ENCODE assay signal across 20 cellular contexts in genomic region chr13:110331362-110331761, GRCh38. TPM values are rescaled to one million over a fixed set of nuclear protein-coding genes. Genes with fewer than 3 reads are reported as not detected.
DNase-seq lines count a peak whose midpoint lies in the region; ATAC-seq and TF ChIP-seq lines count a peak whose summit lies in the region.
"Had no signal": no experiment of that assay in that cellular context is flagged by ENCODE, and none has a peak within 500 bp of the region (broad histone marks: within the 10 kb centered on the region; RNA-seq: fewer than 3 reads in every experiment).

No MANE protein-coding gene starts in this region.

- peaks cover 0 to 10% (median 0%) of the 10 kb centered on the region in 4 donors for H3K36me3 ChIP-seq in upper lobe of left lung
- H3K36me3 ChIP-seq: right lobe of liver had no signal

- 55 to 68% methylated on average over 11 of the region's 11 CpGs for WGBS in upper lobe of left lung, 2 donors

- peaks cover 71% of the 10 kb centered on the region for H3K36me3 Mint-ChIP-seq in nephron progenitor cell (ENCODE audit: low read depth)

- no peak for TF ChIP-seq CTCF in nephron progenitor cell (IDR thresholded peaks at IDR 0.05)
- no peak for TF ChIP-seq CTCF in upper lobe of left lung (IDR thresholded peaks at IDR 0.05)

- no peak for ATAC-seq in upper lobe of left lung (ENCODE audit: low FRiP score in 2 of 2)
- ATAC-seq in HG03439 (IDR thresholded peaks at IDR 0.05; ENCODE audit: unreplicated experiment), result no peak

- no peak overlapping the region for H3K4me3 Mint-ChIP-seq in nephron progenitor cell
- H3K4me3 Mint-ChIP-seq: central memory CD8-positive, alpha-beta T cell; naive B cell had no signal

- DNase-seq in NCI-H748 (lab: John Stamatoyannopoulos, UW; ENCODE audit: unreplicated experiment) (peak; percentile 16), NCI-H748 treated with DMSO at 0.1 percent for 48 hours (lab: John Stamatoyannopoulos, UW) (no peak), fibroblast of gingiva (ENCODE audit: low read depth) (peak; percentile 57), nephron progenitor cell (no peak), upper lobe of left lung (no peak), NCI-H1092 treated with DMSO at 0.1 percent for 48 hours (lab: John Stamatoyannopoulos, UW) (no peak), NCI-H1105 (lab: John Stamatoyannopoulos, UW) (no peak)
- DNase-seq: activated gamma-delta T cell treated with Interleukin-2 at 50 U/mL for 16 hours, COR-L47, naive B cell, NCI-H1048, NCI-H510A treated with DMSO at 0.1 percent for 48 hours, right lobe of liver, RPMI8226, T-helper 9 cell had no signal

- peaks cover 4 to 20% (median 17%) of the 10 kb centered on the region in 4 donors for H3K4me1 ChIP-seq in upper lobe of left lung
- H3K4me1 ChIP-seq: right lobe of liver had no signal

- no peaks in the 10 kb centered on the region for H3K9me3 ChIP-seq in upper lobe of left lung
- H3K9me3 ChIP-seq: right lobe of liver had no signal

- no peak overlapping the region for H3K4me3 ChIP-seq in upper lobe of left lung
- H3K4me3 ChIP-seq: right lobe of liver had no signal

- H3K4me1 Mint-ChIP-seq in nephron progenitor cell, result peaks cover 69% of the 10 kb centered on the region
- H3K4me1 Mint-ChIP-seq: central memory CD8-positive, alpha-beta T cell had no signal

- no peak for TF ChIP-seq EP300 in upper lobe of left lung (IDR thresholded peaks at IDR 0.05)

- peak overlapping the region; percentile 93 for H3K27ac Mint-ChIP-seq in nephron progenitor cell

- no peak for TF ChIP-seq POLR2A in upper lobe of left lung (IDR thresholded peaks at IDR 0.05)

- peaks cover 2% of the 10 kb centered on the region for H3K27me3 Mint-ChIP-seq in nephron progenitor cell (ENCODE audit: low read depth, poor library complexity)

- peak overlapping the region in 3 of 4 donors; percentile 23 to 32 (median 24) for H3K27ac ChIP-seq in upper lobe of left lung
- H3K27ac ChIP-seq: 22Rv1, epithelial cell of prostate, right lobe of liver had no signal

- H3K9me3 Mint-ChIP-seq in nephron progenitor cell, result no peaks in the 10 kb centered on the region

- H3K27me3 ChIP-seq in upper lobe of left lung, result no peaks in the 10 kb centered on the region
- H3K27me3 ChIP-seq: right lobe of liver had no signal

RNA-seq across cellular contexts. Expression of gene COL4A2, which starts 24.3 kb away (rescaled TPM):
- total RNA-seq in upper lobe of left lung, result 100 to 1,000 TPM; 169 to 458 (median 258) TPM
- total RNA-seq: activated CD8-positive, alpha-beta memory T cell treated with anti-CD3 and anti-CD28 coated beads for 36 hours had no signal

RNA-seq across cellular contexts. Expression of gene COL4A1, which starts 24.4 kb away (rescaled TPM):
- total RNA-seq in upper lobe of left lung, result 100 to 1,000 TPM in 4 of 6 donors, 10 to 100 TPM in 2; 81.7 to 309 (median 167) TPM
- total RNA-seq: activated CD8-positive, alpha-beta memory T cell treated with anti-CD3 and anti-CD28 coated beads for 36 hours had no signal

Comparison
In these comparisons a context has a peak if more than half of its experiments do, and no peak if none do; other contexts are left out.
1. DNase-seq: peak in NCI-H748 (single experiment) and fibroblast of gingiva (single experiment); none in NCI-H748 treated with DMSO at 0.1 percent for 48 hours (single experiment), nephron progenitor cell (single experiment), upper lobe of left lung (0 of 2), NCI-H1092 treated with DMSO at 0.1 percent for 48 hours (single experiment) and NCI-H1105 (single experiment).